24 cellular contexts compared by ENCODE assay signal in genomic region chr2:191335875-191336464, GRCh38.
DNase-seq lines count a peak whose midpoint lies in the region; ATAC-seq and TF ChIP-seq lines count a peak whose summit lies in the region.
"Had no signal": no experiment of that assay in that cellular context is flagged by ENCODE, and none has a peak within 500 bp of the region (broad histone marks: within the 10 kb centered on the region; RNA-seq: fewer than 3 reads in every experiment).

No MANE protein-coding gene starts in this region.

- no peaks in the 10 kb centered on the region for H3F3A ChIP-seq in GM23338 (replicated peaks; ENCODE audit: low read depth)

- peaks cover 18% of the 10 kb centered on the region for H3K36me3 Mint-ChIP-seq in GM23338 (ENCODE audit: low read depth)
- peaks cover 12% of the 10 kb centered on the region for H3K36me3 Mint-ChIP-seq in endothelial cell (ENCODE audit: low read depth, unreplicated experiment)
- H3K36me3 Mint-ChIP-seq: CD14-positive monocyte; CD8-positive, alpha-beta memory T cell had no signal

- no peak overlapping the region for H2BK15ac ChIP-seq in mesendoderm (replicated peaks; ENCODE audit: low read depth)

- TF ChIP-seq CTCF in GM23338 (conservative IDR thresholded peaks at IDR 0.05; ENCODE audit: low read depth in 2 of 2) (no peak), endothelial cell (IDR thresholded peaks at IDR 0.05; ENCODE audit: unreplicated experiment) (no peak), prostate gland (IDR thresholded peaks at IDR 0.05) (no peak)

- ATAC-seq in Right ventricle myocardium superior (ENCODE audit: poor library complexity) (peak; percentile 49), right cardiac atrium (no peak), GM23338 (no peak)
- ATAC-seq: A549, GM12878, HCT116 had no signal

- peaks cover 5% of the 10 kb centered on the region for H3K79me1 ChIP-seq in mesendoderm (ENCODE audit: low read length)

- 83% methylated on average over 3 of the region's 3 CpGs for WGBS in right cardiac atrium
- no CpG with 5 or more reads among the region's 3 CpGs for WGBS in mesendoderm (ENCODE audit: extremely low coverage, insufficient coverage, low lambda C conversion rate)
- WGBS in prostate gland: 87% methylated on average over 3 of the region's 3 CpGs

- no peaks in the 10 kb centered on the region for H3K9me3 ChIP-seq in right cardiac atrium (ENCODE audit: control insufficient read depth, low read length)
- H3K9me3 ChIP-seq in prostate gland: no peaks in the 10 kb centered on the region
- H3K9me3 ChIP-seq: A549; BE2C; BLaER1 treated with 17β-estradiol and CSF1 and Interleukin-3, amounts not matched to agents 10 nM and 100 nM had no signal

- H3K79me2 ChIP-seq in GM23338 (replicated peaks; ENCODE audit: insufficient read depth) (peaks cover 12% of the 10 kb centered on the region; the same call in 1 of the 2 replicates), mesendoderm (ENCODE audit: control insufficient read depth, insufficient read depth, low read length) (no peaks in the 10 kb centered on the region)

- no peak overlapping the region for H2AFZ ChIP-seq in GM23338
- H2AFZ ChIP-seq: GM23248 had no signal

- H3K27me3 ChIP-seq in right cardiac atrium (ENCODE audit: control insufficient read depth, insufficient read depth): no peaks in the 10 kb centered on the region
- H3K27me3 ChIP-seq in GM23338 (ENCODE audit: insufficient read depth): no peaks in the 10 kb centered on the region
- H3K27me3 ChIP-seq in mesendoderm (ENCODE audit: insufficient read depth, low read length, poor library complexity): no peaks in the 10 kb centered on the region
- no peaks in the 10 kb centered on the region for H3K27me3 ChIP-seq in prostate gland (replicated peaks; ENCODE audit: insufficient read depth)
- H3K27me3 ChIP-seq: BE2C; BLaER1 treated with 17β-estradiol and CSF1 and Interleukin-3, amounts not matched to agents 10 nM and 100 nM had no signal

- H3K23ac ChIP-seq in mesendoderm (ENCODE audit: low read length): no peak overlapping the region

- H3K18ac ChIP-seq in mesendoderm (ENCODE audit: low read length): peak overlapping the region; percentile 82

- H3K36me3 ChIP-seq in GM23338 (ENCODE audit: insufficient read depth) (no peaks in the 10 kb centered on the region), mesendoderm (ENCODE audit: control insufficient read depth, insufficient read depth, low read length) (peaks cover under 1% of the 10 kb centered on the region), prostate gland (no peaks in the 10 kb centered on the region)

- H3K9ac ChIP-seq in mesendoderm (ENCODE audit: low read length): no peak overlapping the region
- H3K9ac ChIP-seq: BLaER1 treated with 17β-estradiol and CSF1 and Interleukin-3, amounts not matched to agents 10 nM and 100 nM; GM23248 had no signal

- no peak overlapping the region for H3K27ac ChIP-seq in right cardiac atrium (ENCODE audit: low read length)
- H3K27ac ChIP-seq in GM23338 (ENCODE audit: low read depth): 0 out of 2 replicates have a peak overlapping the region, but pooled peaks have one; percentile 14
- H3K27ac ChIP-seq in mesendoderm (ENCODE audit: low read depth, low read length): no peak overlapping the region
- no peak overlapping the region for H3K27ac ChIP-seq in prostate gland
- H3K27ac ChIP-seq: A549; BLaER1 treated with 17β-estradiol and CSF1 and Interleukin-3, amounts not matched to agents 10 nM and 100 nM had no signal

- H3K56ac ChIP-seq in mesendoderm (ENCODE audit: low read length): no peak overlapping the region

- H3K27ac Mint-ChIP-seq in GM23338 (no peak overlapping the region), endothelial cell (ENCODE audit: unreplicated experiment) (peak overlapping the region; percentile 65)
- H3K27ac Mint-ChIP-seq: CD14-positive monocyte; CD4-positive, alpha-beta T cell; CD8-positive, alpha-beta memory T cell had no signal

- no peak overlapping the region for H2AK5ac ChIP-seq in mesendoderm (ENCODE audit: low read length)

- no peaks in the 10 kb centered on the region for H3K27me3 Mint-ChIP-seq in GM23338 (ENCODE audit: insufficient read depth, low read depth, poor library complexity)
- peaks cover 3% of the 10 kb centered on the region for H3K27me3 Mint-ChIP-seq in endothelial cell (ENCODE audit: unreplicated experiment)
- H3K27me3 Mint-ChIP-seq: CD4-positive, alpha-beta T cell had no signal

- no peak overlapping the region for H2BK120ac ChIP-seq in mesendoderm (ENCODE audit: low read depth, low read length)

- H3K4me3 Mint-ChIP-seq in GM23338 (no peak overlapping the region), endothelial cell (ENCODE audit: unreplicated experiment) (no peak overlapping the region)
- H3K4me3 Mint-ChIP-seq: CD14-positive monocyte; CD4-positive, alpha-beta T cell; H9 had no signal

- TF ChIP-seq POLR2A in prostate gland (IDR thresholded peaks at IDR 0.05): no peak

- peak overlapping the region; percentile 96 for H4K8ac ChIP-seq in mesendoderm (ENCODE audit: low read depth, low read length)

- H3K4me3 ChIP-seq in right cardiac atrium (ENCODE audit: low read length) (no peak overlapping the region), GM23338 (no peak overlapping the region), mesendoderm (ENCODE audit: low read length) (no peak overlapping the region), prostate gland (no peak overlapping the region)
- H3K4me3 ChIP-seq: A549; BLaER1 treated with 17β-estradiol and CSF1 and Interleukin-3, amounts not matched to agents 10 nM and 100 nM; GM12878; GM23248 had no signal

- peaks cover 3% of the 10 kb centered on the region; the same call in 1 of the 2 replicates for H4K20me1 ChIP-seq in GM23338 (replicated peaks; ENCODE audit: insufficient read depth)
- H4K20me1 ChIP-seq: BLaER1 treated with 17β-estradiol and CSF1 and Interleukin-3, amounts not matched to agents 10 nM and 100 nM had no signal

- no peak for DNase-seq in Right ventricle myocardium superior
- DNase-seq in right cardiac atrium: no peak
- no peak for DNase-seq in GM23338 (ENCODE audit: low spot score)
- no peak for DNase-seq in endothelial cell (ENCODE audit: low spot score)
- DNase-seq in mesendoderm: no peak
- DNase-seq in NCI-H1436 (lab: John Stamatoyannopoulos, UW): no peak
- DNase-seq in prostate gland (ENCODE audit: low spot score): no peak
- DNase-seq: 8988T; ACHN; AML-193; BE2C; CD4-positive, alpha-beta T cell; CD8-positive, alpha-beta memory T cell; DMS 273 treated with DMSO at 0.1 percent for 48 hours; DMS79; EL; GDM1; GM23248; H9 had no signal

- H3K4me1 ChIP-seq in right cardiac atrium (ENCODE audit: control insufficient read depth, insufficient read depth, low read length) (no peaks in the 10 kb centered on the region), GM23338 (ENCODE audit: insufficient read depth) (no peaks in the 10 kb centered on the region), mesendoderm (ENCODE audit: control insufficient read depth, low read depth, low read length) (peaks cover 4% of the 10 kb centered on the region), prostate gland (replicated peaks) (no peaks in the 10 kb centered on the region)
- H3K4me1 ChIP-seq: A549; BE2C; BLaER1 treated with 17β-estradiol and CSF1 and Interleukin-3, amounts not matched to agents 10 nM and 100 nM had no signal

- H3K4ac ChIP-seq in mesendoderm (ENCODE audit: low read depth, low read length): no peak overlapping the region

- no peak overlapping the region for H4K5ac ChIP-seq in mesendoderm (ENCODE audit: low read length)

- intact Hi-C loops in Right ventricle myocardium superior (cut with DNase I): no loop called here
- intact Hi-C loops in right cardiac atrium (cut with DNase I): no loop called here
- intact Hi-C loops in prostate gland (cut with DNase I): no loop called here

- H3K9me2 ChIP-seq in GM23338 (ENCODE audit: insufficient read depth): no peaks in the 10 kb centered on the region

- H2BK5ac ChIP-seq in mesendoderm (ENCODE audit: low read length): no peak overlapping the region

- no peaks in the 10 kb centered on the region for H3K9me3 Mint-ChIP-seq in GM23338
- no peaks in the 10 kb centered on the region for H3K9me3 Mint-ChIP-seq in endothelial cell (ENCODE audit: unreplicated experiment)
- H3K9me3 Mint-ChIP-seq: CD4-positive, alpha-beta T cell; CD8-positive, alpha-beta memory T cell; H9 had no signal

- H3K4me1 Mint-ChIP-seq in GM23338 (peaks cover 20% of the 10 kb centered on the region; the same call in 2 of the 3 replicates), endothelial cell (ENCODE audit: unreplicated experiment) (peaks cover 16% of the 10 kb centered on the region)
- H3K4me1 Mint-ChIP-seq: CD14-positive monocyte; CD8-positive, alpha-beta memory T cell had no signal

- H3K4me2 ChIP-seq in GM23338 (no peak overlapping the region), mesendoderm (ENCODE audit: low read length) (no peak overlapping the region)
- H3K4me2 ChIP-seq: A549; BLaER1 treated with 17β-estradiol and CSF1 and Interleukin-3, amounts not matched to agents 10 nM and 100 nM had no signal

TF ChIP-seq in GM23338, 12 proteins besides CTCF, POLR2A, EP300 and RAD21 (continues in another document):
- TF ChIP-seq JUNB (IDR thresholded peaks at IDR 0.05; ENCODE audit: unreplicated experiment) (no peak), EZH2 (IDR thresholded peaks at IDR 0.05; ENCODE audit: low read depth, unreplicated experiment) (no peak), CREB1 (CRISPR knock-in tag; IDR thresholded peaks at IDR 0.05; ENCODE audit: low read depth) (no peak), ZNF114 (CRISPR knock-in tag; IDR thresholded peaks at IDR 0.05) (no peak)
- TF ChIP-seq, protein P1, sequence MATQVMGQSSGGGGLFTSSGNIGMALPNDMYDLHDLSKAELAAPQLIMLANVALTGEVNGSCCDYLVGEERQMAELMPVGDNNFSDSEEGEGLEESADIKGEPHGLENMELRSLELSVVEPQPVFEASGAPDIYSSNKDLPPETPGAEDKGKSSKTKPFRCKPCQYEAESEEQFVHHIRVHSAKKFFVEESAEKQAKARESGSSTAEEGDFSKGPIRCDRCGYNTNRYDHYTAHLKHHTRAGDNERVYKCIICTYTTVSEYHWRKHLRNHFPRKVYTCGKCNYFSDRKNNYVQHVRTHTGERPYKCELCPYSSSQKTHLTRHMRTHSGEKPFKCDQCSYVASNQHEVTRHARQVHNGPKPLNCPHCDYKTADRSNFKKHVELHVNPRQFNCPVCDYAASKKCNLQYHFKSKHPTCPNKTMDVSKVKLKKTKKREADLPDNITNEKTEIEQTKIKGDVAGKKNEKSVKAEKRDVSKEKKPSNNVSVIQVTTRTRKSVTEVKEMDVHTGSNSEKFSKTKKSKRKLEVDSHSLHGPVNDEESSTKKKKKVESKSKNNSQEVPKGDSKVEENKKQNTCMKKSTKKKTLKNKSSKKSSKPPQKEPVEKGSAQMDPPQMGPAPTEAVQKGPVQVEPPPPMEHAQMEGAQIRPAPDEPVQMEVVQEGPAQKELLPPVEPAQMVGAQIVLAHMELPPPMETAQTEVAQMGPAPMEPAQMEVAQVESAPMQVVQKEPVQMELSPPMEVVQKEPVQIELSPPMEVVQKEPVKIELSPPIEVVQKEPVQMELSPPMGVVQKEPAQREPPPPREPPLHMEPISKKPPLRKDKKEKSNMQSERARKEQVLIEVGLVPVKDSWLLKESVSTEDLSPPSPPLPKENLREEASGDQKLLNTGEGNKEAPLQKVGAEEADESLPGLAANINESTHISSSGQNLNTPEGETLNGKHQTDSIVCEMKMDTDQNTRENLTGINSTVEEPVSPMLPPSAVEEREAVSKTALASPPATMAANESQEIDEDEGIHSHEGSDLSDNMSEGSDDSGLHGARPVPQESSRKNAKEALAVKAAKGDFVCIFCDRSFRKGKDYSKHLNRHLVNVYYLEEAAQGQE (IDR thresholded peaks at IDR 0.05; ENCODE audit: unreplicated experiment): no peak
